Comparison of ENCODE assay signal across 15 cellular contexts in the genomic region with DNA sequence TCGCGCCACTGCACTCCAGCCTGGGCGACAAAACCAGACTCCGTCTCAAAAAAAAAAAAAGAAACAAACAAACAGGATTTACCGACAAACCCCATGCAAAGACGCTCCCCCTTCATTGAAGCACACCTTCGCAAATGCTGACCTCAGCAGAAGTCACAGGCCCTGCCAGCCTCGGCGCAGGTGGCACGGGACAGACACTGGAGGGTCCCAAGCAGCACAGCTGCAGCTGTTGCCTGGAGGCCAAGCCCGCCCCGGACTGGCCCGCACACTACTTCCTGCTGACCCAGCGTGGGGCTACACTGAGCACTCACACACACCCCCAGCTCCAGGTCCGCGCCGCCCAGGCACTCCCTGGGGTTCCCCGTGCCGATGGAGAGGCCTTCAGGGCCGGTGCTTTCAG. TPM values are rescaled to one million over a fixed set of nuclear protein-coding genes. Genes with fewer than 3 reads are reported as not detected.
A peak's percentile ranks its signal among the peaks of the same experiment; 100 is the strongest.
DNase-seq lines count a peak whose midpoint lies in the region; ATAC-seq and TF ChIP-seq lines count a peak whose summit lies in the region.
"Had no signal": no experiment of that assay in that cellular context is flagged by ENCODE, and none has a peak within 500 bp of the region (broad histone marks: within the 10 kb centered on the region; RNA-seq: fewer than 3 reads in every experiment).

No MANE protein-coding gene starts in this region.

- H3K4me1 Mint-ChIP-seq in mesothelial cell of epicardium: peaks cover 27% of the 10 kb centered on the region

- H3K4me3 Mint-ChIP-seq in mesothelial cell of epicardium: no peak overlapping the region

- intact Hi-C loops in Panc1 (cut with micrococcal nuclease; ENCODE audit: unreplicated experiment) (no loop called here), aorta (cut with DNase I) (no loop called here)

- no peaks in the 10 kb centered on the region for H3K9me3 Mint-ChIP-seq in mesothelial cell of epicardium

- CTCF ChIA-PET in Panc1 (lab: Charles Lee): no interaction called here

- peak; percentile 66 for DNase-seq in ELF-1 (ENCODE audit: low read depth, low spot score)
- DNase-seq in Panc1 (ENCODE audit: low read depth, low spot score): no peak
- DNase-seq in mesothelial cell of epicardium (ENCODE audit: low spot score in 2 of 2, unreplicated experiment in 2 of 2): no peak
- DNase-seq in aorta: no peak
- DNase-seq in NCI-H526 (lab: John Stamatoyannopoulos, UW): no peak
- DNase-seq: DMS153, EL, NCI-H1092, NCI-H2227 treated with DMSO at 0.1 percent for 48 hours, NCI-H526 treated with DMSO at 0.1 percent for 48 hours, PC-3 had no signal

- no peak overlapping the region for H3K27ac ChIP-seq in Panc1 (ENCODE audit: low read length)
- H3K27ac ChIP-seq in aorta (ENCODE audit: low read depth in 1 of 2, low read length in 2 of 2): no peak overlapping the region
- H3K27ac ChIP-seq: BLaER1 treated with 17β-estradiol and CSF1 and Interleukin-3, amounts not matched to agents 10 nM and 100 nM; KMS-11 had no signal

- peak; percentile 51 for ATAC-seq in Panc1
- ATAC-seq in aorta (ENCODE audit: low FRiP score): peak; percentile 46
- ATAC-seq in HG03378 (IDR thresholded peaks at IDR 0.05; ENCODE audit: unreplicated experiment): no peak
- ATAC-seq in GM19328 (IDR thresholded peaks at IDR 0.05; ENCODE audit: unreplicated experiment): no peak
- ATAC-seq: PC-3 had no signal

- 96% methylated on average over 17 to 20 of the region's 20 CpGs for WGBS in aorta, 2 donors

- in situ Hi-C loops in Panc1 (cut with HindIII; ENCODE audit: low pct_unique_long_range_greater_than_20kb, low sequenced_read_pairs): no loop called here

- H3K27ac Mint-ChIP-seq in mesothelial cell of epicardium: peak overlapping the region; percentile 34

- H3K36me3 ChIP-seq in Panc1 (ENCODE audit: control insufficient read depth, insufficient read depth, low read length) (no peaks in the 10 kb centered on the region), aorta (ENCODE audit: control insufficient read depth in 1 of 2, insufficient read depth in 2 of 2, low read length in 1 of 2) (peaks cover 0 to under 1% of the 10 kb centered on the region in 2 donors)

- H3K4me3 ChIP-seq in Panc1 (ENCODE audit: low read depth in 2 of 2, low read length in 2 of 2) (no peak overlapping the region), aorta (ENCODE audit: low read length in 2 of 2) (no peak overlapping the region)
- H3K4me3 ChIP-seq: BLaER1 treated with 17β-estradiol and CSF1 and Interleukin-3, amounts not matched to agents 10 nM and 100 nM had no signal

- H3K9me3 ChIP-seq in Panc1 (ENCODE audit: control insufficient read depth, insufficient read depth, low read depth, low read length) (no peaks in the 10 kb centered on the region), aorta (ENCODE audit: control insufficient read depth, low read length) (no peaks in the 10 kb centered on the region)
- H3K9me3 ChIP-seq: BLaER1 treated with 17β-estradiol and CSF1 and Interleukin-3, amounts not matched to agents 10 nM and 100 nM had no signal

- H3K27me3 ChIP-seq in Panc1 (ENCODE audit: control insufficient read depth, insufficient read depth, low read length): no peaks in the 10 kb centered on the region
- no peaks in the 10 kb centered on the region for H3K27me3 ChIP-seq in aorta (ENCODE audit: control insufficient read depth in 1 of 2, insufficient read depth in 2 of 2, low read length in 1 of 2)
- H3K27me3 ChIP-seq: BLaER1 treated with 17β-estradiol and CSF1 and Interleukin-3, amounts not matched to agents 10 nM and 100 nM had no signal

- POLR2A ChIA-PET in Panc1 (lab: Charles Lee): no interaction called here

- H3K36me3 Mint-ChIP-seq in mesothelial cell of epicardium: peaks cover under 1% of the 10 kb centered on the region

- H3K4me1 ChIP-seq in Panc1 (ENCODE audit: control insufficient read depth, insufficient read depth, low read length) (no peaks in the 10 kb centered on the region), aorta (ENCODE audit: control insufficient read depth in 1 of 2, insufficient read depth in 2 of 2, low read length in 2 of 2) (no peaks in the 10 kb centered on the region)

- no peaks in the 10 kb centered on the region for H3K27me3 Mint-ChIP-seq in mesothelial cell of epicardium (ENCODE audit: low read depth)

- no TSS peak for BruUV-seq in Panc1 (replicated peaks; lab: Mats Ljungman, UMichigan)

- TF ChIP-seq CTCF in Panc1 (IDR thresholded peaks at IDR 0.05): no peak
- TF ChIP-seq CTCF in mesothelial cell of epicardium (IDR thresholded peaks at IDR 0.05; ENCODE audit: unreplicated experiment): no peak

RNA-seq across cellular contexts. Expression of a gene that starts 31.2 kb away (rescaled TPM):
- 139 TPM for total RNA-seq in Panc1 (2021; ENCODE audit: unreplicated experiment)
- 147 TPM for polyA plus RNA-seq in Panc1 (2012; ENCODE audit: insufficient read length)
- 35.3 to 42.6 TPM (median 41.2 TPM) in 3 replicates for total RNA-seq in mesothelial cell of epicardium
- total RNA-seq in aorta: 10 to 100 TPM; 25.9 to 26.5 TPM
- polyA plus RNA-seq in aorta: 10 to 100 TPM in 1 of 2 donors, 1 to 10 TPM in 1; 4.1 to 15.8 TPM

RNA-seq across cellular contexts. Expression of a gene that starts 41.0 kb away (rescaled TPM):
- total RNA-seq in Panc1 (2021; ENCODE audit: unreplicated experiment): 92.6 TPM
- 114 TPM for polyA plus RNA-seq in Panc1 (2012; ENCODE audit: insufficient read length)
- total RNA-seq in mesothelial cell of epicardium: 16.1 to 19.2 TPM (median 17.3 TPM) in 3 replicates
- total RNA-seq in aorta: 10 to 100 TPM; 11.1 to 11.9 TPM
- 10 to 100 TPM; 21.0 to 30.8 TPM for polyA plus RNA-seq in aorta

RNA-seq across cellular contexts. Expression of a gene that starts 41.1 kb away (rescaled TPM):
- total RNA-seq in Panc1 (2021; ENCODE audit: unreplicated experiment) (49.9 TPM), mesothelial cell of epicardium (25.2 to 26.1 TPM (median 25.3 TPM) in 3 replicates), aorta (10 to 100 TPM; 11.5 to 14.9 TPM)
- polyA plus RNA-seq in Panc1 (2012; ENCODE audit: insufficient read length): 43.1 TPM
- 10 to 100 TPM; 14.4 to 19.8 TPM for polyA plus RNA-seq in aorta

RNA-seq across cellular contexts. Expression of a gene that starts 50.3 kb away (rescaled TPM):
- total RNA-seq in Panc1 (2021; ENCODE audit: unreplicated experiment): 70.8 TPM
- 68.1 TPM for polyA plus RNA-seq in Panc1 (2012; ENCODE audit: insufficient read length)
- 39.0 to 45.0 TPM (median 41.2 TPM) in 3 replicates for total RNA-seq in mesothelial cell of epicardium
- 10 to 100 TPM; 20.3 to 35.8 TPM for total RNA-seq in aorta
- 10 to 100 TPM; 14.8 to 20.1 TPM for polyA plus RNA-seq in aorta

Comparison
In these comparisons a context has a peak if more than half of its experiments do, and no peak if none do; other contexts are left out.
1. ATAC-seq: peak in Panc1 (single experiment) and aorta (single experiment); none in HG03378 (single experiment) and GM19328 (single experiment).